Comparison of ENCODE assay signal across 1 cellular context in the genomic region with DNA sequence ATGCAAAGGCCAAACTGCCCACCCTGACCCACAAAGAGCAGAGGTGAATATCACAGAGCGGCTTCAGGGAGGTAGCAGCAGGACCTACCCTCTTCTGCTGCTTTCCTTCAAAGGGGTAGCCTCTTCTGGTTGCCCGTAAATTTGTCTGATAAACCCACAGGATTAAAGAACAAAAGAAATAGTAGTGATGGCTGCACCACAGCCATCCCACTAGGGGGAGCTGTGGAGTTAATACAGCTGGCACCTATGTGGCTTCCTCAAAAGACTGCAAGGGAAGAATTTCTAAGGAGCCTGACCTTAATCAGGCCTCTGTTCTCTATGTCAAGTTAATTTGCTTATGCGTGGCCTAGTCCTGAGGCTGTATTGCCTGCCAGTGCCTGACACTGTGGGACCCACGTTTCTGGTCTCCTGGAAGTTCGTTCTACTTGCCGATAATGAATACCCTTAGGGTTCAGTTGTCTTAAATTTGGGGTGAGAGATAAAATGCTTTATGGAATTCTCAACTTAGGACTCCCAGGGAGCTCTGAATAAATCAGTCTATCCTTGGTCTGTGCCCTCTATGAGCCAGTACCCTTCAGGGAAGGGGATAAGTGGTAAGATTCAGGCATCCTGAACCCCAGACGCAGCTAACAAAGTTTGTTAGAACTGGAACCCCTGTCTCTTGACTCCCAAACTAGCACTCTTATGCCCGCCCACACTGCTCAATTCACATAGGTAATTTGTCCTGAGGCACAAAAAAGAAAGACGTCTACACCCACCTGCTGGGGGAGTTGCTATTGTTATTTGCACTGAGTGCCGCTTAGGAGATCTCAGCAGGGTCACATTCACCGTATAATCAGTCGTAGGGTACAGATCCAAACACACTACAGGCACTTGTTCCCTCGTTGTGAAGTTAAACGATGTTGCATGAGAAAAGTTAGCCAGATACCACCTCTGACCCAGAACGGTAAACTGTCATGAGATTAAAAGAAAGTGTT.
TF ChIP-seq lines count a peak whose summit lies in the region.

No MANE protein-coding gene starts in this region.

TF ChIP-seq in H1, 55 proteins besides CTCF, POLR2A, EP300 and RAD21 (continued from another document):
- TF ChIP-seq CHD7 (IDR thresholded peaks at IDR 0.05; ENCODE audit: insufficient replicate concordance, low read length) (peak; percentile 26), ATF3 (IDR thresholded peaks at IDR 0.05; ENCODE audit: insufficient read depth, low read depth, low read length) (no peak), HDAC2 (IDR thresholded peaks at IDR 0.05; ENCODE audit: borderline replicate concordance in 1 of 2, low read depth in 2 of 2, low read length in 2 of 2) (peak in 1 of 2 experiments; percentile 67; a peak in 1 of 4 replicates), BCL11A (IDR thresholded peaks at IDR 0.05; ENCODE audit: low read depth in 2 of 2, low read length in 2 of 2) (peak in 1 of 2 experiments; percentile 14), EGR1 (IDR thresholded peaks at IDR 0.05; ENCODE audit: borderline replicate concordance, low read depth, low read length) (peak; percentile 29; the same call in 1 of the 2 replicates), USF2 (IDR thresholded peaks at IDR 0.05; ENCODE audit: low read length) (no peak), GABPA (IDR thresholded peaks at IDR 0.05; ENCODE audit: borderline replicate concordance, insufficient read depth, low read length) (no peak), SIN3A (conservative IDR thresholded peaks at IDR 0.05 in 1 of 2, IDR thresholded peaks at IDR 0.05 in 1 of 2; ENCODE audit: low read depth in 1 of 2, low read length in 2 of 2) (peak in 1 of 2 experiments; percentile 45; a peak in 1 of 4 replicates), CREB1 (IDR thresholded peaks at IDR 0.05) (0 out of 2 replicates have a peak, but pooled peaks have one; percentile 16), JUND (IDR thresholded peaks at IDR 0.05; ENCODE audit: low read length) (no peak), TBP (IDR thresholded peaks at IDR 0.05; ENCODE audit: low read depth, low read length) (no peak), NANOG (IDR thresholded peaks at IDR 0.05; ENCODE audit: insufficient read depth, low read depth, low read length, poor library complexity, severe bottlenecking) (peak; percentile 97), SUZ12 (IDR thresholded peaks at IDR 0.05; ENCODE audit: low read length) (no peak), POLR2AphosphoS5 (IDR thresholded peaks at IDR 0.05; ENCODE audit: low read depth, low read length) (no peak), TCF12 (IDR thresholded peaks at IDR 0.05; ENCODE audit: low read depth, low read length) (peak; percentile 80; the same call in 1 of the 2 replicates), NRF1 (IDR thresholded peaks at IDR 0.05; ENCODE audit: low read depth, low read length) (no peak), JUN (IDR thresholded peaks at IDR 0.05; ENCODE audit: low read depth, low read length) (no peak), RXRA (IDR thresholded peaks at IDR 0.05; ENCODE audit: insufficient read depth, low read depth, low read length) (no peak), HDAC6 (IDR thresholded peaks at IDR 0.05; ENCODE audit: low read depth, low read length) (no peak), SP1 (IDR thresholded peaks at IDR 0.05; ENCODE audit: low read depth, low read length) (peak; percentile 53; the same call in 1 of the 2 replicates), ASH2L (IDR thresholded peaks at IDR 0.05; ENCODE audit: low read length) (peak; percentile 28), KDM4A (IDR thresholded peaks at IDR 0.05; ENCODE audit: low read depth, low read length, severe bottlenecking) (no peak)
